11 cellular contexts compared by ENCODE assay signal in the genomic region with DNA sequence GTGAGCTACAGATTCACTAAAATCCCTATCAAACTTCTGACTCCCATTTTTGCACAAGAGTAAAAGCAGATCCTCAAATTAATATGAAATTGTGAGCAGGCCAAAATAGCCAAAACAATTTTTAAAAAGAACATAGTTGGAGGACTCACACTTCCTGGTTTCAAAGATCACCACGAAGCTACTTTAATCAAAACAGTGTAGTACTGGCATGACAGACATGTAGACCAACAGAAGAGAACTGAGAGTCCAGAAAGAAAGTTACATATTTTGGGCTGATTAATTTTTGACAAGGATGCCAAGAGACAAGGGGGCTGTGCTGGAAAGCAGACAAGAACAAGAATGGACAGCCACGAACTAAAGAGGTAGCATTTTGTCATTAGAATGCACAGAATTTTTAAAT. TPM values are rescaled to one million over a fixed set of nuclear protein-coding genes. Genes with fewer than 3 reads are reported as not detected.
DNase-seq lines count a peak whose midpoint lies in the region; ATAC-seq lines count a peak whose summit lies in the region.
"Had no signal": no experiment of that assay in that cellular context is flagged by ENCODE, and none has a peak within 500 bp of the region (broad histone marks: within the 10 kb centered on the region; RNA-seq: fewer than 3 reads in every experiment).

No MANE protein-coding gene starts in this region.

- H3K9ac ChIP-seq in adipocyte (ENCODE audit: low read length) = peak overlapping the region; percentile 21
- H3K9ac ChIP-seq in rectal smooth muscle tissue (ENCODE audit: low read length) = no peak overlapping the region

- peak; percentile 41 for DNase-seq in adipocyte (ENCODE audit: low read depth)
- no peak for DNase-seq in occipital lobe (lab: John Stamatoyannopoulos, UW)
- no peak for DNase-seq in activated CD4-positive, alpha-beta T cell treated with anti-CD3 and anti-CD28 coated beads, Interleukin-2, amount 50 U/mL, for 1 hour
- no peak for DNase-seq in SKM-1 treated with dmso at 0.1 percent for 144 hours (lab: John Stamatoyannopoulos, UW; ENCODE audit: unreplicated experiment)
- DNase-seq in kidney glomerular epithelial cell (lab: John Stamatoyannopoulos, UW) = no peak
- DNase-seq: activated CD4-positive, alpha-beta T cell treated with anti-CD3 and anti-CD28 coated beads, Interleukin-2, amount 10 ng/mL, durations not matched to agents 24 days and 14 days; effector memory CD8-positive, alpha-beta T cell; NCI-H774 had no signal

- no peaks in the 10 kb centered on the region for H3K9me3 ChIP-seq in adipocyte (ENCODE audit: control insufficient read depth, low read length)

- H3K36me3 ChIP-seq in adipocyte (ENCODE audit: control insufficient read depth, insufficient read depth, low read length, severe bottlenecking) = no peaks in the 10 kb centered on the region
- no peaks in the 10 kb centered on the region for H3K36me3 ChIP-seq in rectal smooth muscle tissue (ENCODE audit: control insufficient read depth, insufficient read depth, low read length)

- ATAC-seq in GM18868 (IDR thresholded peaks at IDR 0.05; ENCODE audit: unreplicated experiment) (peak; percentile 55), HG02678 (IDR thresholded peaks at IDR 0.05; ENCODE audit: unreplicated experiment) (peak; percentile 74)
- ATAC-seq: effector memory CD8-positive, alpha-beta T cell had no signal

- peaks cover 74% of the 10 kb centered on the region for H3K4me1 ChIP-seq in adipocyte (ENCODE audit: control insufficient read depth, insufficient read depth, low read length)
- H3K4me1 ChIP-seq in rectal smooth muscle tissue (ENCODE audit: control insufficient read depth, insufficient read depth, low read length) = peaks cover 24% of the 10 kb centered on the region

- peak overlapping the region; percentile 1 for H3K27ac ChIP-seq in rectal smooth muscle tissue (ENCODE audit: low read depth, low read length)

- H3K27me3 ChIP-seq in adipocyte (replicated peaks; ENCODE audit: control insufficient read depth, insufficient read depth, low read length) = no peaks in the 10 kb centered on the region
- H3K27me3 ChIP-seq in rectal smooth muscle tissue (ENCODE audit: control insufficient read depth, insufficient read depth, low read length) = no peaks in the 10 kb centered on the region

- peak overlapping the region; percentile 51 for H3K4me3 ChIP-seq in adipocyte (ENCODE audit: low read length)
- no peak overlapping the region for H3K4me3 ChIP-seq in rectal smooth muscle tissue (ENCODE audit: low read length)

RNA-seq across cellular contexts. Expression of gene RYK, which starts 14.2 kb away (rescaled TPM):
- total RNA-seq in occipital lobe = 136 TPM
